9 cellular contexts compared by ENCODE assay signal in genomic region chr11:110797453-110797852, GRCh38.
DNase-seq lines count a peak whose midpoint lies in the region; ATAC-seq and TF ChIP-seq lines count a peak whose summit lies in the region.
"Had no signal": no experiment of that assay in that cellular context is flagged by ENCODE, and none has a peak within 500 bp of the region (broad histone marks: within the 10 kb centered on the region; RNA-seq: fewer than 3 reads in every experiment).

No MANE protein-coding gene starts in this region.

- no peak for DNase-seq in D341Med (ENCODE audit: low spot score)
- no peak for DNase-seq in activated CD8-positive, alpha-beta memory T cell treated with anti-CD3 and anti-CD28 coated beads for 24 hours
- DNase-seq in activated T-cell treated with anti-CD3 and anti-CD28 coated beads, Interleukin-2, amount 50 U/mL, for 1 hour, result no peak

- no peak for TF ChIP-seq POLR2A in GM18505 (IDR thresholded peaks at IDR 0.05; ENCODE audit: borderline replicate concordance, extremely low read depth, insufficient read depth, insufficient read length)

- ATAC-seq in GM18505 (IDR thresholded peaks at IDR 0.05; ENCODE audit: unreplicated experiment) (peak; percentile 92), GM21528 (IDR thresholded peaks at IDR 0.05; ENCODE audit: low FRiP score, unreplicated experiment) (peak; percentile 84), HG03521 (IDR thresholded peaks at IDR 0.05; ENCODE audit: unreplicated experiment) (peak; percentile 76), esophagus mucosa (peak; percentile 93), GM19467 (IDR thresholded peaks at IDR 0.05; ENCODE audit: unreplicated experiment) (no peak)
- ATAC-seq: body of pancreas had no signal
